Comparison of ENCODE assay signal across 7 cellular contexts in the genomic region with DNA sequence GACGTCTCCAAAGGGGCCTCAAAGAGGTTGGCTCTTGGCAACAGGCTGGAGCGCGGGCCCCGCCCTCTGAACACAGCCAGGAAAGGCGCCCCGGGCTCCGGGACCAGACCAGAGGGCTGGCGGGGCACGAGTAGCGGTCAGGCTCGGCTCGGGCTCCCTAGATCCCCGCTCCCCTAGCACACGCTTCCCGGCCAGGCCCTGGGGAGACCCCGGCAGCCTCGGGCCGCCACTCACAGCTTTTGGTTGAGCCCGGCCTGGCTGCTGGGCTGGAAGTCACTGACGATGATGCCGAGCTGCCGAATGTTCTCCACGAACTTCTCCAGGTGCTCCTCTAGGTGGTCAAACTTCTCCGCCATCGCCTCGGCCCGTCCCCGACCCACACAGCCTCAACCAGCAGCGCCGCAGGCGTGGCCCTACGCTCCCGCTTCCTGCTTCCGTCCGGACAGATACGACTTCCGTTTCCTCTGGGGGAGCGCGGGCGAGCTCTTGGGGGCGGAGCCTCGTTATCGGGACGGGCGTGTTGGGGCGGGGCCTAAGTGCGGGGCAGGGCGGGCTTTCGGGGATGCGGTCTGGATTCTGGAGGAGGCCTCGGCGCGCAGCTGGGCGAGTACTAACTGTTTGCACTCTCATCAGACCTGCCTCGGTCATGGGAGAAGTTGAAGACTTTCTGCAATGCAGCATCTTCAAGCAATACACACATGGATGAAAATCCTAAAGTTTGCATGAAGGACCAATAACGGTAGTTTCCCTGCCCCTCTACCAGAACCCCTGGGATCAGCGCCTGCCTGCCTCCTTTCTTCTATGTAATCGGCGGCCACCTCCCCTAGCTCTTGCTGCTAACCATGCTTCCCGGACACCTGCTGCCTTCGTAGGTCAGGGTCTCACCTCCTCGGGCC.
DNase-seq lines count a peak whose midpoint lies in the region; ATAC-seq, FAIRE-seq and TF ChIP-seq lines count a peak whose summit lies in the region.

A gene with protein sequence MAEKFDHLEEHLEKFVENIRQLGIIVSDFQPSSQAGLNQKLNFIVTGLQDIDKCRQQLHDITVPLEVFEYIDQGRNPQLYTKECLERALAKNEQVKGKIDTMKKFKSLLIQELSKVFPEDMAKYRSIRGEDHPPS (minus strand): TSS at position 420 of the 896 bp plus-strand sequence. CDS start 64 bp downstream, at position 356.

- FAIRE-seq in GM18507 (lab: Jason Lieb, UNC) = peak; percentile 94

- in situ Hi-C loops in astrocyte of the cerebellum (cut with HindIII; ENCODE audit: low sequenced_read_pairs) = no loop called here

- peak; percentile 98 for ATAC-seq in HG02981 (IDR thresholded peaks at IDR 0.05; ENCODE audit: unreplicated experiment)

- peak; percentile 87 for DNase-seq in GM18507 (ENCODE audit: extremely low spot score, insufficient read length, low read depth)
- DNase-seq in NCI-H2029 treated with DMSO at 0.1 percent for 48 hours (lab: John Stamatoyannopoulos, UW) = peak; percentile 68
- peak; percentile 94 for DNase-seq in T-helper 9 cell
- peak; percentile 78 for DNase-seq in astrocyte of the cerebellum (ENCODE audit: low read depth)
- DNase-seq in hippocampal formation (lab: John Stamatoyannopoulos, UW) = peak; percentile 76 to 85
- DNase-seq in retinal pigment epithelial cell (ENCODE audit: low read depth) = peak; percentile 64

- H3K4me3 ChIP-seq in astrocyte of the cerebellum (ENCODE audit: low read depth, low read length) (peak within 1 kb of the TSS; percentile 75), retinal pigment epithelial cell (ENCODE audit: low read length) (peak within 1 kb of the TSS; percentile 93)

- TF ChIP-seq CTCF in astrocyte of the cerebellum (IDR thresholded peaks at IDR 0.05; ENCODE audit: low read depth, low read length, missing control alignments) (no peak), retinal pigment epithelial cell (conservative IDR thresholded peaks at IDR 0.05; ENCODE audit: low read depth, low read length) (no peak)

Comparison
In these comparisons a context has a peak if more than half of its experiments do, and no peak if none do; other contexts are left out.
1. Peak in every context shown above with its lines: DNase-seq, ATAC-seq and H3K4me3 ChIP-seq.